ENCODE assay signal across 1 cellular context in genomic region chr10:95297402-95297801, GRCh38.
TF ChIP-seq lines count a peak whose summit lies in the region.

No MANE protein-coding gene starts in this region.

TF ChIP-seq in K562, 482 proteins besides CTCF, POLR2A, EP300 and RAD21 (continued from another document and continues in another):
- TF ChIP-seq ZBTB17 (CRISPR knock-in tag; IDR thresholded peaks at IDR 0.05): peak; percentile 98
- TF ChIP-seq TAL1 (IDR thresholded peaks at IDR 0.05): peak; percentile 74
- no peak for TF ChIP-seq EHMT2 (IDR thresholded peaks at IDR 0.05)
- TF ChIP-seq SMAD2 (IDR thresholded peaks at IDR 0.05; ENCODE audit: low read depth, low read length): no peak
- no peak for TF ChIP-seq ELF4 (CRISPR knock-in tag; IDR thresholded peaks at IDR 0.05)
- TF ChIP-seq MEF2D (tag; conservative IDR thresholded peaks at IDR 0.05; ENCODE audit: low read depth): peak; percentile 98
- peak; percentile 78; the same call in 1 of the 2 replicates for TF ChIP-seq POLR2AphosphoS5 (IDR thresholded peaks at IDR 0.05; ENCODE audit: control insufficient read depth, insufficient read depth, low read depth, low read length)
- TF ChIP-seq TOE1 (IDR thresholded peaks at IDR 0.05; ENCODE audit: borderline replicate concordance): no peak
- TF ChIP-seq TOE1 (CRISPR knock-in tag; IDR thresholded peaks at IDR 0.05; ENCODE audit: borderline replicate concordance, low read depth): no peak
- TF ChIP-seq ZBTB49 (CRISPR knock-in tag; IDR thresholded peaks at IDR 0.05; ENCODE audit: borderline replicate concordance): no peak
- TF ChIP-seq RBFOX2 (IDR thresholded peaks at IDR 0.05; ENCODE audit: low read depth, low read length): peak; percentile 53
- TF ChIP-seq ARNT (IDR thresholded peaks at IDR 0.05): no peak
- TF ChIP-seq MCM2 (IDR thresholded peaks at IDR 0.05; ENCODE audit: low read depth): no peak
- TF ChIP-seq SMARCB1 (IDR thresholded peaks at IDR 0.05; ENCODE audit: insufficient read length, low read depth): peak; percentile 42
- no peak for TF ChIP-seq ARHGAP35 (IDR thresholded peaks at IDR 0.05; ENCODE audit: partially characterized antibody)
- TF ChIP-seq IFI16 (CRISPR knock-in tag; IDR thresholded peaks at IDR 0.05): no peak
- no peak for TF ChIP-seq ARID4B (CRISPR knock-in tag; IDR thresholded peaks at IDR 0.05)
- TF ChIP-seq ZNF12 (CRISPR knock-in tag; IDR thresholded peaks at IDR 0.05): 0 out of 2 replicates have a peak, but pooled peaks have one; percentile 25
- TF ChIP-seq KDM5B (IDR thresholded peaks at IDR 0.05; ENCODE audit: insufficient replicate concordance, low read depth, low read length): peak; percentile 58
- TF ChIP-seq MTA2 (IDR thresholded peaks at IDR 0.05; ENCODE audit: low read depth): peak; percentile 60
- peak; percentile 85 for TF ChIP-seq NCOR1 (IDR thresholded peaks at IDR 0.05)
- TF ChIP-seq ZNF277 (CRISPR knock-in tag; IDR thresholded peaks at IDR 0.05; ENCODE audit: borderline replicate concordance): no peak
- peak; percentile 77 for TF ChIP-seq TEAD4 (IDR thresholded peaks at IDR 0.05; ENCODE audit: low read length)
- no peak for TF ChIP-seq TEAD4 (CRISPR knock-in tag; IDR thresholded peaks at IDR 0.05; ENCODE audit: borderline replicate concordance)
- peak; percentile 57 for TF ChIP-seq NFIC (IDR thresholded peaks at IDR 0.05)
- TF ChIP-seq PHF8 (IDR thresholded peaks at IDR 0.05; ENCODE audit: borderline replicate concordance, low read length): no peak
- TF ChIP-seq ARID3B (CRISPR knock-in tag; IDR thresholded peaks at IDR 0.05; ENCODE audit: borderline replicate concordance): no peak
- no peak for TF ChIP-seq FOXK2 (conservative IDR thresholded peaks at IDR 0.05 in 1 of 2, IDR thresholded peaks at IDR 0.05 in 1 of 2; ENCODE audit: low read depth in 2 of 2)
- TF ChIP-seq VEZF1 (CRISPR knock-in tag; IDR thresholded peaks at IDR 0.05): peak; percentile 25; the same call in 1 of the 2 replicates
- TF ChIP-seq GTF2B (IDR thresholded peaks at IDR 0.05; ENCODE audit: extremely low read depth, insufficient read length): no peak
- peak in 1 of 3 experiments; percentile 73 for TF ChIP-seq YY1 (IDR thresholded peaks at IDR 0.05; ENCODE audit: borderline replicate concordance in 1 of 3, control insufficient read depth in 1 of 3, extremely low read depth in 1 of 3, insufficient read depth in 3 of 3, insufficient read length in 1 of 3, insufficient replicate concordance in 2 of 3, low read depth in 1 of 3, low read length in 2 of 3)
- TF ChIP-seq ZKSCAN3 (CRISPR knock-in tag; IDR thresholded peaks at IDR 0.05): no peak
- TF ChIP-seq IRF2 (CRISPR knock-in tag; IDR thresholded peaks at IDR 0.05): no peak
- no peak for TF ChIP-seq PPARD (CRISPR knock-in tag; IDR thresholded peaks at IDR 0.05)
- no peak for TF ChIP-seq MLX (CRISPR knock-in tag; conservative IDR thresholded peaks at IDR 0.05)
- TF ChIP-seq ETV5 (CRISPR knock-in tag; IDR thresholded peaks at IDR 0.05; ENCODE audit: low read depth): peak; percentile 85
- peak; percentile 69; the same call in 1 of the 2 replicates for TF ChIP-seq LCOR (CRISPR knock-in tag; IDR thresholded peaks at IDR 0.05)
- peak; percentile 45; the same call in 1 of the 2 replicates for TF ChIP-seq EGR1 (conservative IDR thresholded peaks at IDR 0.05)
- no peak for TF ChIP-seq ZNF57 (CRISPR knock-in tag; IDR thresholded peaks at IDR 0.05)
- TF ChIP-seq E4F1 (CRISPR knock-in tag; IDR thresholded peaks at IDR 0.05; ENCODE audit: borderline replicate concordance): no peak
- no peak for TF ChIP-seq ZNF3 (CRISPR knock-in tag; IDR thresholded peaks at IDR 0.05)
- TF ChIP-seq ZNF830 (CRISPR knock-in tag; IDR thresholded peaks at IDR 0.05): no peak
- TF ChIP-seq GATA2 (CRISPR knock-in tag; IDR thresholded peaks at IDR 0.05): peak; percentile 63
- TF ChIP-seq FOXM1 (IDR thresholded peaks at IDR 0.05; ENCODE audit: low read depth): peak; percentile 22; the same call in 1 of the 2 replicates
- no peak for TF ChIP-seq FOXM1 (CRISPR knock-in tag; IDR thresholded peaks at IDR 0.05; ENCODE audit: low read depth)
- TF ChIP-seq MLLT1 (IDR thresholded peaks at IDR 0.05): peak in 1 of 2 experiments; percentile 94; a peak in 2 of 4 replicates
- TF ChIP-seq TRIM24 (IDR thresholded peaks at IDR 0.05): no peak
- TF ChIP-seq PKNOX1 (IDR thresholded peaks at IDR 0.05): peak; percentile 96
- peak; percentile 90 for TF ChIP-seq ARID1B (IDR thresholded peaks at IDR 0.05)
- no peak for TF ChIP-seq ZNF586 (CRISPR knock-in tag; conservative IDR thresholded peaks at IDR 0.05)
- 0 out of 2 replicates have a peak, but pooled peaks have one; percentile 4 for TF ChIP-seq CREM (IDR thresholded peaks at IDR 0.05; ENCODE audit: low read depth)
- TF ChIP-seq BRD4 (IDR thresholded peaks at IDR 0.05): no peak
